ENCODE assay signal across 8 cellular contexts in genomic region chr7:143287935-143288826, GRCh38. TPM values are rescaled to one million over a fixed set of nuclear protein-coding genes. Genes with fewer than 3 reads are reported as not detected.
A peak's percentile ranks its signal among the peaks of the same experiment; 100 is the strongest.
DNase-seq lines count a peak whose midpoint lies in the region; ATAC-seq, FAIRE-seq and TF ChIP-seq lines count a peak whose summit lies in the region.

Gene CASP2 (plus strand): TSS chr7:143288351. CDS start chr7:143288456, 105 bp downstream.

- TF ChIP-seq POLR2A in GM18505 (IDR thresholded peaks at IDR 0.05; ENCODE audit: borderline replicate concordance, extremely low read depth, insufficient read depth, insufficient read length) = peak; percentile 83

- no peaks in the 10 kb centered on the region for H3K27me3 ChIP-seq in right atrium auricular region

- peak; percentile 94 for ATAC-seq in GM18505 (IDR thresholded peaks at IDR 0.05; ENCODE audit: unreplicated experiment)
- peak; percentile 98 for ATAC-seq in HG02970 (IDR thresholded peaks at IDR 0.05; ENCODE audit: low FRiP score, unreplicated experiment)

- peaks cover 0 to 42% of the 10 kb centered on the region in 2 donors for H3K4me1 ChIP-seq in right atrium auricular region

- TF ChIP-seq CTCF in right atrium auricular region (IDR thresholded peaks at IDR 0.05) = peak in 1 of 2 donors; percentile 44

- DNase-seq in NCI-H187 treated with DMSO at 0.1 percent for 48 hours (lab: John Stamatoyannopoulos, UW) = peak; percentile 84
- peak; percentile 97 to 99 (median 99) for DNase-seq in T-helper 2 cell
- DNase-seq in anterior cingulate cortex (lab: John Stamatoyannopoulos, UW) = peak; percentile 63 to 100 (median 96)
- peak; percentile 96 for DNase-seq in right atrium auricular region (ENCODE audit: low spot score)
- DNase-seq in pulmonary artery endothelial cell (ENCODE audit: low read depth, low spot score) = peak; percentile 91
- DNase-seq in urothelium cell line (ENCODE audit: low spot score) = peak; percentile 98

- H3K4me3 ChIP-seq in right atrium auricular region = peak within 1 kb of the TSS; percentile 93 to 94

- H3K9me3 ChIP-seq in right atrium auricular region = no peaks in the 10 kb centered on the region

- peak; percentile 17 for FAIRE-seq in urothelium cell line (lab: Jason Lieb, UNC)

- H3K27ac ChIP-seq in right atrium auricular region = peak within 1 kb of the TSS; percentile 87 to 90

- H3K36me3 ChIP-seq in right atrium auricular region = peaks cover 13% of the 10 kb centered on the region

RNA-seq across cellular contexts. Expression of gene CASP2, which starts in this region (rescaled TPM):
- total RNA-seq in right atrium auricular region (1 to 10 TPM; 5.2 to 7.6 TPM), pulmonary artery endothelial cell (20.6 and 28.8 TPM in 2 replicates)

Comparison
In these comparisons a context has a peak if more than half of its experiments do, and no peak if none do; other contexts are left out.
1. Peak in every context shown above with its lines: DNase-seq, ATAC-seq, H3K4me3 ChIP-seq and H3K27ac ChIP-seq.